16 cellular contexts compared by ENCODE assay signal in genomic region chr3:25557641-25558040, GRCh38.
"Had no signal": no experiment of that assay in that cellular context is flagged by ENCODE, and none has a peak within 500 bp of the region (broad histone marks: within the 10 kb centered on the region; RNA-seq: fewer than 3 reads in every experiment).

No MANE protein-coding gene starts in this region.

- H3K27me3 Mint-ChIP-seq: activated naive CD8-positive, alpha-beta T cell treated with anti-CD3 and anti-CD28 coated beads for 36 hours had no signal

- H3K4me3 Mint-ChIP-seq: activated CD8-positive, alpha-beta memory T cell treated with anti-CD3 and anti-CD28 coated beads, Interleukin-2, amount 10 ng/mL, durations not matched to agents 7 days and 5 days; activated naive CD8-positive, alpha-beta T cell treated with anti-CD3 and anti-CD28 coated beads for 36 hours; activated T-cell treated with anti-CD3 and anti-CD28 coated beads, Interleukin-2, amount 50 U/mL, for 4 hours; endodermal cell; nephron had no signal

- H3K27me3 ChIP-seq: sigmoid colon, uterus had no signal

- H3K27ac Mint-ChIP-seq: activated CD8-positive, alpha-beta memory T cell treated with anti-CD3 and anti-CD28 coated beads, Interleukin-2, amount 10 ng/mL, durations not matched to agents 7 days and 5 days; activated naive CD8-positive, alpha-beta T cell treated with anti-CD3 and anti-CD28 coated beads for 36 hours; endodermal cell; nephron had no signal

- H3K9me3 Mint-ChIP-seq: activated naive CD8-positive, alpha-beta T cell treated with anti-CD3 and anti-CD28 coated beads for 36 hours; activated T-cell treated with anti-CD3 and anti-CD28 coated beads, Interleukin-2, amount 50 U/mL, for 4 hours; endodermal cell; nephron had no signal

- H3K4me1 ChIP-seq: prostate gland had no signal

- H3K36me3 ChIP-seq: prostate gland, sigmoid colon, uterus had no signal

- H3K27ac ChIP-seq: prostate gland had no signal

- H3K36me3 Mint-ChIP-seq: activated CD8-positive, alpha-beta memory T cell treated with anti-CD3 and anti-CD28 coated beads, Interleukin-2, amount 10 ng/mL, durations not matched to agents 7 days and 5 days; activated naive CD8-positive, alpha-beta T cell treated with anti-CD3 and anti-CD28 coated beads for 36 hours had no signal

- DNase-seq: activated CD4-positive, alpha-beta T cell treated with anti-CD3 and anti-CD28 coated beads for 1 hour; activated CD4-positive, alpha-beta T cell treated with anti-CD3 and anti-CD28 coated beads, Interleukin-2, amount 50 U/mL, for 48 hours; activated CD8-positive, alpha-beta memory T cell treated with anti-CD3 and anti-CD28 coated beads, Interleukin-2, amount 10 ng/mL, durations not matched to agents 7 days and 5 days; activated gamma-delta T cell treated with Interleukin-2 at 50 U/mL for 16 hours; activated naive CD8-positive, alpha-beta T cell treated with anti-CD3 and anti-CD28 coated beads for 36 hours; activated T-cell treated with anti-CD3 and anti-CD28 coated beads, Interleukin-2, amount 50 U/mL, for 4 hours; endodermal cell; erythroblast; occipital lobe; sigmoid colon; stimulated activated CD4-positive, alpha-beta T cell treated with anti-CD3 and anti-CD28 coated beads, Interleukin-4, amount 100 ng/mL, for 1 hour; stimulated activated CD8-positive, alpha-beta memory T cell treated with anti-CD3 and anti-CD28 coated beads, Interleukin-4, amount 100 ng/mL, for 48 hours; stimulated activated naive CD8-positive, alpha-beta T cell treated with anti-CD3 and anti-CD28 coated beads, Interleukin-15, Interleukin-2, amounts not matched to agents 100 U/mL and 50 U/mL, for 24 hours had no signal

- H3K4me1 Mint-ChIP-seq: activated CD8-positive, alpha-beta memory T cell treated with anti-CD3 and anti-CD28 coated beads, Interleukin-2, amount 10 ng/mL, durations not matched to agents 7 days and 5 days; activated naive CD8-positive, alpha-beta T cell treated with anti-CD3 and anti-CD28 coated beads for 36 hours had no signal

- H3K4me3 ChIP-seq: prostate gland, sigmoid colon, uterus had no signal

- H3K9me3 ChIP-seq: prostate gland, sigmoid colon, uterus had no signal

- ATAC-seq: activated CD8-positive, alpha-beta memory T cell treated with anti-CD3 and anti-CD28 coated beads, Interleukin-2, amount 10 ng/mL, durations not matched to agents 7 days and 5 days; activated T-cell treated with anti-CD3 and anti-CD28 coated beads, Interleukin-2, amount 50 U/mL, for 4 hours; stimulated activated naive CD8-positive, alpha-beta T cell treated with anti-CD3 and anti-CD28 coated beads, Interleukin-15, Interleukin-2, amounts not matched to agents 100 U/mL and 50 U/mL, for 24 hours had no signal
